1 cellular context compared by ENCODE assay signal in the genomic region with DNA sequence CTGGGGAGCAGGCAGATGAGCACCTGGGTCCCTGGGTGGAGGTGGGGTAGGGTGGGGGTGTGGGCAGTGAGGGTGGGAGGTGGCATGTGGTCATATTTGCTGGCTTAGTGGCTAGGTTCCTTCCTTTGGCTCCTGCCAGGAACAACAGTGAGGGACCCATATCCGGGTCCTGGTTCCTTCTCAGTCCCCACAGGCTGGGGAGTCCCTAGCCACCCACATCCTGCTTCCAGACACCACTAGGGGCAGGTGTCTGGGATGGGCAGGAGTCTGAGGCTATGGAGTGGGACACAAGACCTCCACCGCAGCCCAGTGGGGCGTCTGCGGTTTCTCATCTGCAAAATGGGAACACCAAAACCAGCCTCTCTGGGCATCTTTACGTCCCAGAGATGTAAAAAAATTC.
TF ChIP-seq lines count a peak whose summit lies in the region.

No MANE protein-coding gene starts in this region.

TF ChIP-seq in HepG2, 621 proteins besides CTCF, POLR2A, EP300 and RAD21 (continued from another document):
- TF ChIP-seq, protein P1, sequence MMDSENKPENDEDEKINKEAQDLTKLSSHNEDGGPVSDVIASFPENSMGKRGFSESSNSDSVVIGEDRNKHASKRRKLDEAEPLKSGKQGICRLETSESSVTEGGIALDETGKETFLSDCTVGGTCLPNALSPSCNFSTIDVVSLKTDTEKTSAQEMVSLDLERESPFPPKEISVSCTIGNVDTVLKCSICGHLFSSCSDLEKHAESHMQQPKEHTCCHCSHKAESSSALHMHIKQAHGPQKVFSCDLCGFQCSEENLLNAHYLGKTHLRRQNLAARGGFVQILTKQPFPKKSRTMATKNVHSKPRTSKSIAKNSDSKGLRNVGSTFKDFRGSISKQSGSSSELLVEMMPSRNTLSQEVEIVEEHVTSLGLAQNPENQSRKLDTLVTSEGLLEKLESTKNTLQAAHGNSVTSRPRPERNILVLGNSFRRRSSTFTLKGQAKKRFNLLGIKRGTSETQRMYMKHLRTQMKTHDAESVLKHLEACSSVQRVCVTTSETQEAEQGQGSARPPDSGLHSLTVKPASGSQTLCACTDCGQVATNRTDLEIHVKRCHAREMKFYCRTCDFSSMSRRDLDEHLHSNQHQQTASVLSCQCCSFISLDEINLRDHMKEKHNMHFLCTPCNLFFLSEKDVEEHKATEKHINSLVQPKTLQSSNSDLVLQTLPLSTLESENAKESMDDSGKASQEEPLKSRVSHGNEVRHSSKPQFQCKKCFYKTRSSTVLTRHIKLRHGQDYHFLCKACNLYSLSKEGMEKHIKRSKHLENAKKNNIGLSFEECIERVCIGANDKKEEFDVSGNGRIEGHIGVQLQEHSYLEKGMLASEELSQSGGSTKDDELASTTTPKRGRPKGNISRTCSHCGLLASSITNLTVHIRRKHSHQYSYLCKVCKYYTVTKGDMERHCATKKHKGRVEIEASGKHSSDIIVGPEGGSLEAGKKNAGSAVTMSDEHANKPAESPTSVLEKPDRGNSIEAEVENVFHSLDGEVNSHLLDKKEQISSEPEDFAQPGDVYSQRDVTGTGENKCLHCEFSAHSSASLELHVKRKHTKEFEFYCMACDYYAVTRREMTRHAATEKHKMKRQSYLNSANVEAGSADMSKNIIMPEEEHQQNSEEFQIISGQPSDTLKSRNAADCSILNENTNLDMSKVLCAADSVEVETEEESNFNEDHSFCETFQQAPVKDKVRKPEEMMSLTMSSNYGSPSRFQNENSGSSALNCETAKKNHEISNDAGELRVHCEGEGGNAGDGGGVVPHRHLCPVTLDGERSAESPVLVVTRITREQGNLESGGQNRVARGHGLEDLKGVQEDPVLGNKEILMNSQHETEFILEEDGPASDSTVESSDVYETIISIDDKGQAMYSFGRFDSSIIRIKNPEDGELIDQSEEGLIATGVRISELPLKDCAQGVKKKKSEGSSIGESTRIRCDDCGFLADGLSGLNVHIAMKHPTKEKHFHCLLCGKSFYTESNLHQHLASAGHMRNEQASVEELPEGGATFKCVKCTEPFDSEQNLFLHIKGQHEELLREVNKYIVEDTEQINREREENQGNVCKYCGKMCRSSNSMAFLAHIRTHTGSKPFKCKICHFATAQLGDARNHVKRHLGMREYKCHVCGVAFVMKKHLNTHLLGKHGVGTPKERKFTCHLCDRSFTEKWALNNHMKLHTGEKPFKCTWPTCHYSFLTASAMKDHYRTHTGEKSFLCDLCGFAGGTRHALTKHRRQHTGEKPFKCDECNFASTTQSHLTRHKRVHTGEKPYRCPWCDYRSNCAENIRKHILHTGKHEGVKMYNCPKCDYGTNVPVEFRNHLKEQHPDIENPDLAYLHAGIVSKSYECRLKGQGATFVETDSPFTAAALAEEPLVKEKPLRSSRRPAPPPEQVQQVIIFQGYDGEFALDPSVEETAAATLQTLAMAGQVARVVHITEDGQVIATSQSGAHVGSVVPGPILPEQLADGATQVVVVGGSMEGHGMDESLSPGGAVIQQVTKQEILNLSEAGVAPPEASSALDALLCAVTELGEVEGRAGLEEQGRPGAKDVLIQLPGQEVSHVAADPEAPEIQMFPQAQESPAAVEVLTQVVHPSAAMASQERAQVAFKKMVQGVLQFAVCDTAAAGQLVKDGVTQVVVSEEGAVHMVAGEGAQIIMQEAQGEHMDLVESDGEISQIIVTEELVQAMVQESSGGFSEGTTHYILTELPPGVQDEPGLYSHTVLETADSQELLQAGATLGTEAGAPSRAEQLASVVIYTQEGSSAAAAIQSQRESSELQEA (CRISPR knock-in tag; IDR thresholded peaks at IDR 0.05; ENCODE audit: not compliant biosample characterization) = no peak
- TF ChIP-seq HNF4G (IDR thresholded peaks at IDR 0.05; ENCODE audit: borderline replicate concordance, low read depth, low read length) (no peak), HNF4G (CRISPR knock-in tag; IDR thresholded peaks at IDR 0.05; ENCODE audit: borderline replicate concordance, low read depth) (no peak), ELF1 (CRISPR knock-in tag; IDR thresholded peaks at IDR 0.05) (no peak), RNF2 (conservative IDR thresholded peaks at IDR 0.05; ENCODE audit: low read depth) (no peak), CHD2 (IDR thresholded peaks at IDR 0.05; ENCODE audit: low read depth, low read length) (no peak), THAP11 (CRISPR knock-in tag; IDR thresholded peaks at IDR 0.05) (no peak), PHB2 (IDR thresholded peaks at IDR 0.05; ENCODE audit: partially characterized antibody) (no peak), HNRNPH1 (optimal IDR thresholded peaks at IDR 0.05; ENCODE audit: low read depth, low read length) (no peak)
TF ChIP-seq in HepG2: peak in this region for 0.
